1 cellular context compared by ENCODE assay signal in the genomic region with DNA sequence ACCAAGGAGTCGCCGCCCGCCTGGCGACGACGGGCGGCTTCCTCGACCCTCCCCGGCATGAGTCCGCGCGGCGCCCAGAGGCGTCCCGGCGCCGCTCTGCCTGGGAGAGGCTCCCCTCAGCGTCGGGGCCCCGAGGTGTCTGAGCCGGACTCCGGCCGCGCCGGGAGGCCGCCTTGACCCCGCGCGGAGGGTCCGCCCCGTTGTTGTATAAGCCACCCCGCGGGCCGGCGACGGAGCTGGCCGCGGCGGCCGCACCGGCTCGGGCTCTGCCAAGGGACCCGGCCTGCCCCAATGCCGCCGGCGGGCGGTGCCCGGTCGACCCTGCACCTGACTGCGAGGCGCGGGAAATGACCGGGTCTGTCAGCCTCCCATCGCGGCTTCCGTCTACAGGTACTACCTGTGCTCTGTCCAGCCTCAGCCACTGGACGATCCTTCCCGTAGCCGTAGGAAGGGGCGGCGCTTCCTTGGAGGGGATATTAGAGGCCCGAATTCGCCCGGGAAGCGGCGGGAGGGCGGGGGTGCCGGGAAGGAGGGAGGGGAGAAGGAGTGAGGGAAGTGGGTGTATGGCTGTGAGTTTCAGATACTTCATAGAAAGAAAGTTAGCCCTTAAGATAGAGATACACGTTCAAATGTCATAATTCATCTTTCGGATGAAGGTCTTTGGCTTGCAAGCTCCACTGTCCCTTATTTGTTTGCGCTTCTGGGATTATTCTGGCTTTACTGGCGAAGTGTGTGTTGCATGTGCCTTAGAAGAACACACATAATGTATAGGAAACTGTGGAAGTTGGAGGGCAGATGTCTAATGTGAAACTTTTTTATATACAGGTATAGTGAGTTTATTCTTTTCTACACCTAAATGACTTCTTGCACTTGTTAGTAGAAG.
TF ChIP-seq lines count a peak whose summit lies in the region.

No MANE protein-coding gene starts in this region.

TF ChIP-seq in K562, 482 proteins besides CTCF, POLR2A, EP300 and RAD21 (continued from another document and continues in another):
- no peak for TF ChIP-seq ZBTB40 (IDR thresholded peaks at IDR 0.05)
- TF ChIP-seq ZBTB40 (CRISPR knock-in tag; IDR thresholded peaks at IDR 0.05), result no peak
- TF ChIP-seq AFF4 (CRISPR knock-in tag; IDR thresholded peaks at IDR 0.05), result no peak; the same call in 1 of the 2 replicates
- TF ChIP-seq CXXC5 (CRISPR knock-in tag; IDR thresholded peaks at IDR 0.05), result no peak
- TF ChIP-seq KDM2B (CRISPR knock-in tag; IDR thresholded peaks at IDR 0.05), result no peak
- TF ChIP-seq MXI1 (IDR thresholded peaks at IDR 0.05; ENCODE audit: low read depth, low read length), result no peak
- TF ChIP-seq SAP30 (IDR thresholded peaks at IDR 0.05; ENCODE audit: borderline replicate concordance, insufficient read depth, low read depth, low read length, poor library complexity, severe bottlenecking), result peak; percentile 90
- no peak for TF ChIP-seq COPS2 (conservative IDR thresholded peaks at IDR 0.05)
- no peak for TF ChIP-seq RNF2 (IDR thresholded peaks at IDR 0.05)
- TF ChIP-seq ZNF316 (IDR thresholded peaks at IDR 0.05), result no peak
- no peak for TF ChIP-seq TRIM28 (IDR thresholded peaks at IDR 0.05)
- TF ChIP-seq NR3C1 (CRISPR knock-in tag; IDR thresholded peaks at IDR 0.05), result peak; percentile 30; the same call in 1 of the 2 replicates
- no peak for TF ChIP-seq MED1 (CRISPR knock-in tag; IDR thresholded peaks at IDR 0.05; ENCODE audit: borderline replicate concordance)
- TF ChIP-seq, protein P1, sequence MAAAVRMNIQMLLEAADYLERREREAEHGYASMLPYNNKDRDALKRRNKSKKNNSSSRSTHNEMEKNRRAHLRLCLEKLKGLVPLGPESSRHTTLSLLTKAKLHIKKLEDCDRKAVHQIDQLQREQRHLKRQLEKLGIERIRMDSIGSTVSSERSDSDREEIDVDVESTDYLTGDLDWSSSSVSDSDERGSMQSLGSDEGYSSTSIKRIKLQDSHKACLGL (CRISPR knock-in tag; IDR thresholded peaks at IDR 0.05; ENCODE audit: borderline replicate concordance, poor library complexity, severe bottlenecking), result no peak
- TF ChIP-seq, protein P2, sequence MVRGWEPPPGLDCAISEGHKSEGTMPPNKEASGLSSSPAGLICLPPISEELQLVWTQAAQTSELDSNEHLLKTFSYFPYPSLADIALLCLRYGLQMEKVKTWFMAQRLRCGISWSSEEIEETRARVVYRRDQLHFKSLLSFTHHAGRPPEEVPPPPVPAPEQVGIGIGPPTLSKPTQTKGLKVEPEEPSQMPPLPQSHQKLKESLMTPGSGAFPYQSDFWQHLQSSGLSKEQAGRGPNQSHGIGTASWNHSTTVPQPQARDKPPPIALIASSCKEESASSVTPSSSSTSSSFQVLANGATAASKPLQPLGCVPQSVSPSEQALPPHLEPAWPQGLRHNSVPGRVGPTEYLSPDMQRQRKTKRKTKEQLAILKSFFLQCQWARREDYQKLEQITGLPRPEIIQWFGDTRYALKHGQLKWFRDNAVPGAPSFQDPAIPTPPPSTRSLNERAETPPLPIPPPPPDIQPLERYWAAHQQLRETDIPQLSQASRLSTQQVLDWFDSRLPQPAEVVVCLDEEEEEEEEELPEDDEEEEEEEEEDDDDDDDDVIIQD (CRISPR knock-in tag; IDR thresholded peaks at IDR 0.05), result 0 out of 2 replicates have a peak, but pooled peaks have one; percentile 4
- TF ChIP-seq KDM5B (IDR thresholded peaks at IDR 0.05; ENCODE audit: insufficient replicate concordance, low read depth, low read length), result peak; percentile 27
- TF ChIP-seq ILK (tag; IDR thresholded peaks at IDR 0.05; ENCODE audit: borderline replicate concordance, low read depth), result no peak
- TF ChIP-seq MAZ (CRISPR knock-in tag; conservative IDR thresholded peaks at IDR 0.05 in 1 of 2, IDR thresholded peaks at IDR 0.05 in 1 of 2), result peak in 1 of 2 experiments; percentile 80; a peak in 2 of 4 replicates
- TF ChIP-seq ZNF512 (tag; IDR thresholded peaks at IDR 0.05), result no peak
- 0 out of 2 replicates have a peak, but pooled peaks have one; percentile 0 for TF ChIP-seq NR2F6 (CRISPR knock-in tag; IDR thresholded peaks at IDR 0.05)
- no peak for TF ChIP-seq XRCC3 (IDR thresholded peaks at IDR 0.05)
- no peak for TF ChIP-seq E2F5 (CRISPR knock-in tag; IDR thresholded peaks at IDR 0.05)
- TF ChIP-seq PCBP1 (IDR thresholded peaks at IDR 0.05; ENCODE audit: low read depth, low read length, poor library complexity, severe bottlenecking), result peak; percentile 64
- TF ChIP-seq ZFP36 (IDR thresholded peaks at IDR 0.05; ENCODE audit: low read depth, low read length, partially characterized antibody), result no peak
- TF ChIP-seq HNRNPUL1 (IDR thresholded peaks at IDR 0.05; ENCODE audit: low read length), result no peak
- TF ChIP-seq, protein P3, sequence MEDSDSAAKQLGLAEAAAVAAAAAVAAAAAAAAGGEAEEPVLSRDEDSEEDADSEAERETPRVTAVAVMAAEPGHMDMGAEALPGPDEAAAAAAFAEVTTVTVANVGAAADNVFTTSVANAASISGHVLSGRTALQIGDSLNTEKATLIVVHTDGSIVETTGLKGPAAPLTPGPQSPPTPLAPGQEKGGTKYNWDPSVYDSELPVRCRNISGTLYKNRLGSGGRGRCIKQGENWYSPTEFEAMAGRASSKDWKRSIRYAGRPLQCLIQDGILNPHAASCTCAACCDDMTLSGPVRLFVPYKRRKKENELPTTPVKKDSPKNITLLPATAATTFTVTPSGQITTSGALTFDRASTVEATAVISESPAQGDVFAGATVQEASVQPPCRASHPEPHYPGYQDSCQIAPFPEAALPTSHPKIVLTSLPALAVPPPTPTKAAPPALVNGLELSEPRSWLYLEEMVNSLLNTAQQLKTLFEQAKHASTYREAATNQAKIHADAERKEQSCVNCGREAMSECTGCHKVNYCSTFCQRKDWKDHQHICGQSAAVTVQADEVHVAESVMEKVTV (CRISPR knock-in tag; IDR thresholded peaks at IDR 0.05), result 0 out of 2 replicates have a peak, but pooled peaks have one; percentile 3
- peak in 1 of 2 experiments; percentile 3; a peak in 1 of 4 replicates for TF ChIP-seq NONO (IDR thresholded peaks at IDR 0.05; ENCODE audit: low read depth in 2 of 2, low read length in 1 of 2)
- no peak for TF ChIP-seq ZNF584 (CRISPR knock-in tag; IDR thresholded peaks at IDR 0.05; ENCODE audit: low read depth)
- TF ChIP-seq ZC3H8 (IDR thresholded peaks at IDR 0.05), result no peak
- no peak for TF ChIP-seq HNRNPLL (IDR thresholded peaks at IDR 0.05; ENCODE audit: low read depth, low read length, poor library complexity, severe bottlenecking)
- peak; percentile 56; the same call in 1 of the 2 replicates for TF ChIP-seq NKRF (IDR thresholded peaks at IDR 0.05; ENCODE audit: borderline replicate concordance)
